8 cellular contexts compared by ENCODE assay signal in genomic region chr16:69131167-69131748, GRCh38.
DNase-seq lines count a peak whose midpoint lies in the region; ATAC-seq and TF ChIP-seq lines count a peak whose summit lies in the region.

No MANE protein-coding gene starts in this region.

- peaks cover 77% of the 10 kb centered on the region for H3K36me3 Mint-ChIP-seq in stimulated activated effector memory CD8-positive, alpha-beta T cell treated with anti-CD3 and anti-CD28 coated beads, Interleukin-12 subunit alpha, Interleukin-12 subunit beta, amount 100 ng/mL, for 72 hours

- H3K9me3 Mint-ChIP-seq in stimulated activated effector memory CD8-positive, alpha-beta T cell treated with anti-CD3 and anti-CD28 coated beads, Interleukin-12 subunit alpha, Interleukin-12 subunit beta, amount 100 ng/mL, for 72 hours: no peaks in the 10 kb centered on the region

- ATAC-seq in stimulated activated effector memory CD8-positive, alpha-beta T cell treated with anti-CD3 and anti-CD28 coated beads, Interleukin-12 subunit alpha, Interleukin-12 subunit beta, amount 100 ng/mL, for 72 hours: no peak
- ATAC-seq in GM18498 (IDR thresholded peaks at IDR 0.05; ENCODE audit: unreplicated experiment): no peak
- no peak for ATAC-seq in GM19455 (IDR thresholded peaks at IDR 0.05; ENCODE audit: unreplicated experiment)

- H3K36me3 ChIP-seq in iPS-20b (ENCODE audit: insufficient read depth, low read depth, low read length): peaks cover 47% of the 10 kb centered on the region

- peaks cover 14% of the 10 kb centered on the region for H3K4me1 ChIP-seq in iPS-20b (ENCODE audit: insufficient read depth, low read length)

- in situ Hi-C loops in astrocyte of the cerebellum (cut with HindIII; ENCODE audit: low sequenced_read_pairs): no loop called here

- peak overlapping the region; percentile 82 for H3K4me3 ChIP-seq in astrocyte of the cerebellum (ENCODE audit: low read depth, low read length)
- peak overlapping the region; percentile 99 for H3K4me3 ChIP-seq in iPS-20b (ENCODE audit: low read length)

- no peaks in the 10 kb centered on the region for H3K27me3 ChIP-seq in iPS-20b (ENCODE audit: insufficient read depth, low read length)

- H3K27ac ChIP-seq in iPS-20b (ENCODE audit: low read length): peak overlapping the region; percentile 100

- DNase-seq in NCI-H748 (lab: John Stamatoyannopoulos, UW; ENCODE audit: unreplicated experiment) (peak; percentile 35), NCI-H748 treated with DMSO at 0.1 percent for 48 hours (lab: John Stamatoyannopoulos, UW) (no peak), NCI-H82 (lab: John Stamatoyannopoulos, UW) (peak; percentile 84), astrocyte of the cerebellum (ENCODE audit: low read depth) (no peak)
- no peak for DNase-seq in stimulated activated effector memory CD8-positive, alpha-beta T cell treated with anti-CD3 and anti-CD28 coated beads, Interleukin-12 subunit alpha, Interleukin-12 subunit beta, amount 100 ng/mL, for 72 hours (ENCODE audit: low spot score in 2 of 2)

- peak overlapping the region; percentile 86 for H3K4me3 Mint-ChIP-seq in stimulated activated effector memory CD8-positive, alpha-beta T cell treated with anti-CD3 and anti-CD28 coated beads, Interleukin-12 subunit alpha, Interleukin-12 subunit beta, amount 100 ng/mL, for 72 hours

- TF ChIP-seq CTCF in astrocyte of the cerebellum (IDR thresholded peaks at IDR 0.05; ENCODE audit: low read depth, low read length, missing control alignments): no peak

- peaks cover 51% of the 10 kb centered on the region for H3K4me1 Mint-ChIP-seq in stimulated activated effector memory CD8-positive, alpha-beta T cell treated with anti-CD3 and anti-CD28 coated beads, Interleukin-12 subunit alpha, Interleukin-12 subunit beta, amount 100 ng/mL, for 72 hours

- no peaks in the 10 kb centered on the region for H3K9me3 ChIP-seq in iPS-20b (ENCODE audit: insufficient read depth, low read depth, low read length)

- peak overlapping the region; percentile 90 for H3K27ac Mint-ChIP-seq in stimulated activated effector memory CD8-positive, alpha-beta T cell treated with anti-CD3 and anti-CD28 coated beads, Interleukin-12 subunit alpha, Interleukin-12 subunit beta, amount 100 ng/mL, for 72 hours

- H3K9ac ChIP-seq in iPS-20b (ENCODE audit: low read depth, low read length): peak overlapping the region; percentile 100

Comparison
In these comparisons a context has a peak if more than half of its experiments do, and no peak if none do; other contexts are left out.
1. DNase-seq: peak in NCI-H748 (single experiment) and NCI-H82 (single experiment); none in NCI-H748 treated with DMSO at 0.1 percent for 48 hours (single experiment), astrocyte of the cerebellum (single experiment) and stimulated activated effector memory CD8-positive, alpha-beta T cell treated with anti-CD3 and anti-CD28 coated beads, Interleukin-12 subunit alpha, Interleukin-12 subunit beta, amount 100 ng/mL, for 72 hours (0 of 2).